12 cellular contexts compared by ENCODE assay signal in the genomic region with DNA sequence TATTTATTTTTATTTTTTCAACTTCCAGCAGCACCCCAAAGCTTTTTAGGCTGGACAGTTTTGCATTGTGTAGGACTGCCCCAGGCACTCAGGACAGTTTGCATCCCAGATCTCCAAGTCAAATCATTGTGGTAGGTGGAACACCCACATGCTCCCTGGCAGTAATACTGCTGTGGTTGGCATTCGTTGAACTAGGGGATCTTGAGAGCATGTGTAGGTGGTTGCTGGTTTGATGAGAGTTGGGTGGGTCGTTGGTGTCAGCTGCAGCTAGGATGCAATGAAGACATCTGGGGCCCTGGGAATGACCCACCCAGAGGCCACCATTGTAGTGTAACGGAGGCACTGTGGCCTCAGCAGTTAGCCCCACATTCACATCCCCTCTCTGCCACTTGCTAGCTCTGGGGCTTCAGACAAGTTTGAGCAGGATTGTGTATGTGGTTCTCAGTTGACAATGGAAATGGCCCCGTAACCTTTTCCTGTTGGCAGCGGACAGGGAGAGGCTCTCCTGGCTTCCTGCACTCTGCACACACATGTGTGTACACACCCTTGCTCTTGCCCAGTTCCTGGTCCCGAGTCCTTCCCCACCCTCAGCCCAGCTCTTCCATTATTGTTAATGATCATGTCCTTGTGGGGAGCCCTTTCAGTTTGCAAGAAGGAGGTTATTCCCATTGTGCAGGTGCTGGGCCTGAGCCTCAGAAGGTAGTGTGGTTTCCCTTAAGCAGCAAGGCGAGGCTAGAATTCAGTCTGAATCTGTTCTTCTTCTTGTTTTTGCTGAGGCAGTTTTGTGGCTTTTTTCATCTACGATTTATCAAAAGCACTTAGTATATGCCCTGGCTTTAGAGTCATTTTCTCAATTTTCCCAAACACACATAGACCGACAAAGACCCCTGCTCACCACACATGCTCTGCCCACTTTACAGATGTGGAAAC. TPM values are rescaled to one million over a fixed set of nuclear protein-coding genes. Genes with fewer than 3 reads are reported as not detected.
DNase-seq lines count a peak whose midpoint lies in the region; ATAC-seq, FAIRE-seq and TF ChIP-seq lines count a peak whose summit lies in the region.
"Had no signal": no experiment of that assay in that cellular context is flagged by ENCODE, and none has a peak within 500 bp of the region (broad histone marks: within the 10 kb centered on the region; RNA-seq: fewer than 3 reads in every experiment).

No MANE protein-coding gene starts in this region.

- peaks cover 9% of the 10 kb centered on the region for H3K36me3 Mint-ChIP-seq in activated CD4-positive, alpha-beta T cell treated with anti-CD3 and anti-CD28 coated beads, Interleukin-2, amount 10 ng/mL, durations not matched to agents 7 days and 5 days (ENCODE audit: low read depth)
- peaks cover 10% of the 10 kb centered on the region for H3K36me3 Mint-ChIP-seq in WTC11
- peaks cover 6% of the 10 kb centered on the region for H3K36me3 Mint-ChIP-seq in CD4-positive, alpha-beta T cell (ENCODE audit: low read depth)

- no peak for DNase-seq in activated CD4-positive, alpha-beta T cell treated with anti-CD3 and anti-CD28 coated beads, Interleukin-2, amount 10 ng/mL, durations not matched to agents 7 days and 5 days
- no peak for DNase-seq in activated CD4-positive, alpha-beta T cell treated with anti-CD3 and anti-CD28 coated beads for 48 hours
- DNase-seq in WTC11 (ENCODE audit: low spot score), result no peak
- peak; percentile 43 for DNase-seq in kidney
- DNase-seq in foreskin fibroblast, result no peak
- no peak for DNase-seq in CD4-positive, alpha-beta T cell
- no peak for DNase-seq in COLO829 (ENCODE audit: low spot score)
- DNase-seq: activated CD4-positive, CD25-positive, alpha-beta regulatory T cell; NCI-H1930 had no signal

- H3K27ac ChIP-seq in kidney (ENCODE audit: low read depth in 2 of 2, low read length in 2 of 2) (no peak overlapping the region), subcutaneous abdominal adipose tissue (ENCODE audit: low read depth, low read length) (peak overlapping the region; percentile 33)
- no peak overlapping the region for H3K27ac ChIP-seq in CD4-positive, alpha-beta T cell (ENCODE audit: low read depth, low read length)

- H3K4me1 ChIP-seq in kidney (ENCODE audit: control insufficient read depth in 1 of 2, insufficient read depth in 1 of 2, low read depth in 1 of 2, low read length in 2 of 2) (peaks cover 5 to 9% of the 10 kb centered on the region in 2 donors), subcutaneous abdominal adipose tissue (ENCODE audit: control insufficient read depth in 5 of 5, insufficient read depth in 5 of 5, low read length in 5 of 5) (peaks cover 10 to 54% (median 38%) of the 10 kb centered on the region in 5 donors)

- H3K9ac ChIP-seq in kidney (ENCODE audit: low read length in 2 of 2), result no peak overlapping the region
- peak overlapping the region in 1 of 5 donors; percentile 27 for H3K9ac ChIP-seq in subcutaneous abdominal adipose tissue (ENCODE audit: low read length in 5 of 5)

- H3K9me3 ChIP-seq in kidney (ENCODE audit: control insufficient read depth in 1 of 2, low read length in 2 of 2), result peaks cover 0 to 11% of the 10 kb centered on the region in 2 donors
- H3K9me3 ChIP-seq in subcutaneous abdominal adipose tissue (ENCODE audit: control insufficient read depth in 5 of 5, low read length in 5 of 5), result peaks cover 0 to 10% (median 7%) of the 10 kb centered on the region in 5 donors
- H3K9me3 ChIP-seq in CD4-positive, alpha-beta T cell (ENCODE audit: control insufficient read depth, low read length), result peaks cover 14% of the 10 kb centered on the region

- CTCF ChIA-PET in activated CD4-positive, alpha-beta T cell treated with anti-CD3 and anti-CD28 coated beads, Interleukin-2, amount 10 ng/mL, durations not matched to agents 7 days and 5 days (lab: Charles Lee), result interaction anchor here (1.0 to 1.4 kb wide), 2 partner anchors 10 to 115 kb away, joined by 3 read pairs; no protein-coding TSS in a partner anchor
- CTCF ChIA-PET in WTC11 (lab: Charles Lee), result interaction anchor here (0.6 to 3.5 kb wide), 23 partner anchors 9 to 390 kb away, joined by 3 to 15 read pairs (median 5); a partner anchor contains a TSS
- CTCF ChIA-PET in CD4-positive, alpha-beta T cell (lab: Charles Lee), result no interaction called here

- no peak for ATAC-seq in WTC11
- ATAC-seq in CD4-positive, alpha-beta T cell (ENCODE audit: poor library complexity), result no peak

- H3K27ac Mint-ChIP-seq in activated CD4-positive, alpha-beta T cell treated with anti-CD3 and anti-CD28 coated beads, Interleukin-2, amount 10 ng/mL, durations not matched to agents 7 days and 5 days, result peak overlapping the region; percentile 26
- H3K27ac Mint-ChIP-seq in WTC11, result peak overlapping the region; percentile 46; the same call in 1 of the 2 replicates
- H3K27ac Mint-ChIP-seq in CD4-positive, alpha-beta T cell, result no peak overlapping the region

- H3K4me1 Mint-ChIP-seq in activated CD4-positive, alpha-beta T cell treated with anti-CD3 and anti-CD28 coated beads, Interleukin-2, amount 10 ng/mL, durations not matched to agents 7 days and 5 days, result peaks cover 13% of the 10 kb centered on the region
- H3K4me1 Mint-ChIP-seq in WTC11, result peaks cover 65% of the 10 kb centered on the region
- peaks cover 19% of the 10 kb centered on the region for H3K4me1 Mint-ChIP-seq in CD4-positive, alpha-beta T cell (ENCODE audit: low read depth)

- H3K9me3 Mint-ChIP-seq in activated CD4-positive, alpha-beta T cell treated with anti-CD3 and anti-CD28 coated beads, Interleukin-2, amount 10 ng/mL, durations not matched to agents 7 days and 5 days, result peaks cover 7% of the 10 kb centered on the region
- peaks cover 10% of the 10 kb centered on the region for H3K9me3 Mint-ChIP-seq in WTC11
- H3K9me3 Mint-ChIP-seq in CD4-positive, alpha-beta T cell, result peaks cover 7% of the 10 kb centered on the region

- no peak for TF ChIP-seq CTCF in WTC11 (IDR thresholded peaks at IDR 0.05)
- no peak for TF ChIP-seq CTCF in kidney (IDR thresholded peaks at IDR 0.05; ENCODE audit: borderline replicate concordance, extremely low read depth, insufficient read depth)
- no peak for TF ChIP-seq CTCF in foreskin fibroblast (IDR thresholded peaks at IDR 0.05; ENCODE audit: low read depth, low read length)
- no peak for TF ChIP-seq CTCF in CD4-positive, alpha-beta T cell (IDR thresholded peaks at IDR 0.05)

- intact Hi-C loops in kidney (cut with DNase I), result no loop called here
- intact Hi-C loops in CD4-positive, alpha-beta T cell (cut with DNase I, micrococcal nuclease), result no loop called here

- FAIRE-seq in kidney (lab: Jason Lieb, UNC), result no peak
- FAIRE-seq: endothelial cell of umbilical vein, islet of Langerhans had no signal

- H3K27me3 Mint-ChIP-seq in activated CD4-positive, alpha-beta T cell treated with anti-CD3 and anti-CD28 coated beads, Interleukin-2, amount 10 ng/mL, durations not matched to agents 7 days and 5 days, result no peaks in the 10 kb centered on the region
- H3K27me3 Mint-ChIP-seq in WTC11 (ENCODE audit: low read depth), result no peaks in the 10 kb centered on the region
- no peaks in the 10 kb centered on the region for H3K27me3 Mint-ChIP-seq in CD4-positive, alpha-beta T cell

- POLR2A ChIA-PET in activated CD4-positive, alpha-beta T cell treated with anti-CD3 and anti-CD28 coated beads, Interleukin-2, amount 10 ng/mL, durations not matched to agents 7 days and 5 days (lab: Charles Lee), result no interaction called here
- POLR2A ChIA-PET in WTC11 (lab: Charles Lee), result no interaction called here
- POLR2A ChIA-PET in CD4-positive, alpha-beta T cell (lab: Charles Lee), result no interaction called here

- no peaks in the 10 kb centered on the region for H3K27me3 ChIP-seq in subcutaneous abdominal adipose tissue (ENCODE audit: control insufficient read depth in 5 of 5, insufficient read depth in 4 of 5, low read length in 5 of 5)
- no peaks in the 10 kb centered on the region for H3K27me3 ChIP-seq in CD4-positive, alpha-beta T cell (ENCODE audit: control insufficient read depth, insufficient read depth, low read length)

- H3K4me3 ChIP-seq in kidney (ENCODE audit: low read length in 2 of 2) (no peak overlapping the region), subcutaneous abdominal adipose tissue (ENCODE audit: low read depth in 1 of 5, low read length in 5 of 5) (no peak overlapping the region), foreskin fibroblast (ENCODE audit: low read depth in 1 of 2, low read length in 2 of 2) (no peak overlapping the region)

- no peaks in the 10 kb centered on the region for H3K36me3 ChIP-seq in kidney (ENCODE audit: control insufficient read depth in 1 of 2, insufficient read depth in 2 of 2, low read length in 2 of 2)
- H3K36me3 ChIP-seq in subcutaneous abdominal adipose tissue (ENCODE audit: control insufficient read depth in 5 of 5, insufficient read depth in 5 of 5, low read length in 5 of 5), result peaks cover 0 to 3% (median 0%) of the 10 kb centered on the region in 5 donors

- H3K4me3 Mint-ChIP-seq in activated CD4-positive, alpha-beta T cell treated with anti-CD3 and anti-CD28 coated beads, Interleukin-2, amount 10 ng/mL, durations not matched to agents 7 days and 5 days, result no peak overlapping the region
- H3K4me3 Mint-ChIP-seq in WTC11, result no peak overlapping the region
- no peak overlapping the region for H3K4me3 Mint-ChIP-seq in CD4-positive, alpha-beta T cell

TF ChIP-seq in WTC11, 78 proteins besides CTCF, POLR2A, EP300 and RAD21:
- TF ChIP-seq ZNF396 (CRISPR knock-in tag; IDR thresholded peaks at IDR 0.05; ENCODE audit: borderline replicate concordance) (no peak), EMX1 (CRISPR knock-in tag; IDR thresholded peaks at IDR 0.05) (no peak), HMGA2 (CRISPR knock-in tag; IDR thresholded peaks at IDR 0.05) (no peak)

RNA-seq across cellular contexts. Expression of a gene that starts 46.5 kb away (rescaled TPM):
- total RNA-seq in activated CD4-positive, alpha-beta T cell treated with anti-CD3 and anti-CD28 coated beads, Interleukin-2, amount 10 ng/mL, durations not matched to agents 7 days and 5 days, result 1 to 10 TPM; 3.6 TPM
- 10.9 to 15.8 TPM (median 11.0 TPM) in 3 replicates for total RNA-seq in WTC11 (2021)
- total RNA-seq in kidney, result 3.3 TPM
- 0.77 TPM for polyA plus RNA-seq in kidney (ENCODE audit: insufficient read depth, low read depth, low replicate concordance)
- 1 to 10 TPM; 1.8 to 2.3 TPM for total RNA-seq in CD4-positive, alpha-beta T cell
